Comparison of ENCODE assay signal across 16 cellular contexts in genomic region chr3:23826382-23827061, GRCh38. TPM values are rescaled to one million over a fixed set of nuclear protein-coding genes. Genes with fewer than 3 reads are reported as not detected.
A peak's percentile ranks its signal among the peaks of the same experiment; 100 is the strongest.
DNase-seq lines count a peak whose midpoint lies in the region; ATAC-seq, FAIRE-seq and TF ChIP-seq lines count a peak whose summit lies in the region.
"Had no signal": no experiment of that assay in that cellular context is flagged by ENCODE, and none has a peak within 500 bp of the region (broad histone marks: within the 10 kb centered on the region; RNA-seq: fewer than 3 reads in every experiment).

No MANE protein-coding gene starts in this region.

- no peak overlapping the region for H3K4me2 ChIP-seq in A549

- H3K4me3 ChIP-seq in A549, result no peak overlapping the region
- H3K4me3 ChIP-seq: body of pancreas, SJCRH30 had no signal

- H3K27ac ChIP-seq in A549, result no peak overlapping the region
- H3K27ac ChIP-seq: body of pancreas, SJCRH30 had no signal

- TF ChIP-seq RAD21 in A549 (conservative IDR thresholded peaks at IDR 0.05 in 1 of 2, IDR thresholded peaks at IDR 0.05 in 1 of 2), result no peak

- no peak for DNase-seq in A549 (ENCODE audit: low read depth in 1 of 2, low spot score in 1 of 2)
- peak; percentile 46 for DNase-seq in HEK293T (ENCODE audit: extremely low spot score)
- peak; percentile 24 for DNase-seq in astrocyte of the hippocampus (ENCODE audit: low read depth, low spot score)
- no peak for DNase-seq in left lobe of liver (ENCODE audit: low spot score)
- no peak for DNase-seq in GM13977 (ENCODE audit: low spot score)
- DNase-seq: activated CD4-positive, alpha-beta T cell treated with anti-CD3 and anti-CD28 coated beads for 48 hours; HCEC 1CT; NCI-H1436 treated with DMSO at 0.1 percent for 48 hours; NCI-H82; SJCRH30; stimulated activated naive CD4-positive, alpha-beta T cell treated with Interleukin-2 at 50 U/mL for 16 hours had no signal

- CTCF ChIA-PET in A549 (lab: Yijun Ruan, JAX) (interaction anchor here (0.5 to 1.2 kb wide), 3 partner anchors 8 to 272 kb away, joined by 3 to 6 read pairs (median 3); no protein-coding TSS in a partner anchor), HEK293T (lab: Yijun Ruan, JAX) (interaction anchor here (0.7 kb wide), 1 partner anchor 8 kb away, joined by 3 read pairs; no protein-coding TSS in a partner anchor)

- TF ChIP-seq POLR2A in A549 (IDR thresholded peaks at IDR 0.05; ENCODE audit: low read length), result no peak

- ATAC-seq in A549, result peak; percentile 40 to 56; a peak in 2 of 6 replicates
- ATAC-seq in left lobe of liver, result peak; percentile 54
- no peak for ATAC-seq in activated CD4-positive, CD25-positive, alpha-beta regulatory T cell treated with anti-CD3 and anti-CD28 coated beads, Interleukin-2, amount 50 U/mL, for 24 hours
- ATAC-seq in HG03135 (IDR thresholded peaks at IDR 0.05; ENCODE audit: unreplicated experiment), result no peak
- ATAC-seq in GM18519 (IDR thresholded peaks at IDR 0.05; ENCODE audit: low FRiP score, unreplicated experiment), result no peak
- ATAC-seq: activated T-helper 17 cell treated with anti-CD3 and anti-CD28 coated beads, Interleukin-2, amount 50 U/mL, for 72 hours; body of pancreas had no signal

- H3K9me3 ChIP-seq in A549, result no peaks in the 10 kb centered on the region
- H3K9me3 ChIP-seq: body of pancreas, SJCRH30 had no signal

- POLR2A ChIA-PET in A549 (lab: Yijun Ruan, JAX), result interaction anchor here (0.6 kb wide), 1 partner anchor 91 kb away, joined by 3 read pairs; the partner anchor contains the start of genes NKIRAS1 and RPL15
- POLR2A ChIA-PET in HEK293T (lab: Yijun Ruan, JAX), result interaction anchor here (1.1 to 2.9 kb wide), 2 partner anchors 91 kb away, joined by 4 to 9 read pairs; partner anchors contain the start of genes NKIRAS1 and RPL15

- FAIRE-seq in A549 (lab: Jason Lieb, UNC), result no peak

- in situ Hi-C loops in GM13977 (cut with MboI; ENCODE audit: low pct_unique_long_range_greater_than_20kb, low sequenced_read_pairs, unreplicated experiment), result no loop called here

- 78% methylated on average over 1 of the region's 1 CpG for WGBS in A549 (ENCODE audit: missing lambda C conversion rate)

- TF ChIP-seq CTCF in A549 (IDR thresholded peaks at IDR 0.05) (no peak), GM13977 (IDR thresholded peaks at IDR 0.05; ENCODE audit: extremely low read depth, insufficient read depth, missing control alignments) (no peak)

- TF ChIP-seq EP300 in A549 (IDR thresholded peaks at IDR 0.05), result no peak

- H3K4me1 ChIP-seq in A549, result peaks cover 38% of the 10 kb centered on the region
- H3K4me1 ChIP-seq: SJCRH30 had no signal

TF ChIP-seq in A549, 52 proteins besides CTCF, POLR2A, EP300 and RAD21:
- TF ChIP-seq SREBF2 (IDR thresholded peaks at IDR 0.05), result no peak
- TF ChIP-seq MAFK (IDR thresholded peaks at IDR 0.05; ENCODE audit: partially characterized antibody), result no peak
- no peak for TF ChIP-seq HEYL (CRISPR knock-in tag; IDR thresholded peaks at IDR 0.05)
- no peak for TF ChIP-seq CBX2 (IDR thresholded peaks at IDR 0.05; ENCODE audit: borderline replicate concordance, low read depth)
- TF ChIP-seq JUNB (IDR thresholded peaks at IDR 0.05), result no peak
- TF ChIP-seq EHF (CRISPR knock-in tag; IDR thresholded peaks at IDR 0.05), result no peak
- no peak for TF ChIP-seq NFE2L2 (conservative IDR thresholded peaks at IDR 0.05; ENCODE audit: low read length)
- TF ChIP-seq RARB (CRISPR knock-in tag; IDR thresholded peaks at IDR 0.05), result no peak
- no peak for TF ChIP-seq ESRRA (IDR thresholded peaks at IDR 0.05; ENCODE audit: borderline replicate concordance, low read length)
- TF ChIP-seq, protein P1, sequence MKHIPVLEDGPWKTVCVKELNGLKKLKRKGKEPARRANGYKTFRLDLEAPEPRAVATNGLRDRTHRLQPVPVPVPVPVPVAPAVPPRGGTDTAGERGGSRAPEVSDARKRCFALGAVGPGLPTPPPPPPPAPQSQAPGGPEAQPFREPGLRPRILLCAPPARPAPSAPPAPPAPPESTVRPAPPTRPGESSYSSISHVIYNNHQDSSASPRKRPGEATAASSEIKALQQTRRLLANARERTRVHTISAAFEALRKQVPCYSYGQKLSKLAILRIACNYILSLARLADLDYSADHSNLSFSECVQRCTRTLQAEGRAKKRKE (CRISPR knock-in tag; IDR thresholded peaks at IDR 0.05; ENCODE audit: low read depth), result no peak
- TF ChIP-seq MYC (IDR thresholded peaks at IDR 0.05; ENCODE audit: borderline replicate concordance, low read length), result no peak
- TF ChIP-seq, protein P2, sequence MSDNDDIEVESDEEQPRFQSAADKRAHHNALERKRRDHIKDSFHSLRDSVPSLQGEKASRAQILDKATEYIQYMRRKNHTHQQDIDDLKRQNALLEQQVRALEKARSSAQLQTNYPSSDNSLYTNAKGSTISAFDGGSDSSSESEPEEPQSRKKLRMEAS (IDR thresholded peaks at IDR 0.05), result no peak
- no peak for TF ChIP-seq HOXA7 (CRISPR knock-in tag; IDR thresholded peaks at IDR 0.05)
- TF ChIP-seq FOSB (CRISPR knock-in tag; IDR thresholded peaks at IDR 0.05), result no peak
- TF ChIP-seq JUN (IDR thresholded peaks at IDR 0.05), result no peak

TF ChIP-seq in HEK293T, 16 proteins besides CTCF, POLR2A, EP300 and RAD21:
- no peak for TF ChIP-seq LEF1 (IDR thresholded peaks at IDR 0.05; ENCODE audit: borderline replicate concordance)
- TF ChIP-seq TARDBP (IDR thresholded peaks at IDR 0.05), result no peak
- TF ChIP-seq ARNT (IDR thresholded peaks at IDR 0.05), result no peak
- TF ChIP-seq FOXA1 (IDR thresholded peaks at IDR 0.05), result no peak
- TF ChIP-seq PKNOX1 (IDR thresholded peaks at IDR 0.05), result no peak
- TF ChIP-seq NFRKB (IDR thresholded peaks at IDR 0.05), result no peak
- no peak for TF ChIP-seq L3MBTL2 (conservative IDR thresholded peaks at IDR 0.05)
- no peak for TF ChIP-seq FOXK2 (IDR thresholded peaks at IDR 0.05)
- TF ChIP-seq CTBP1 (IDR thresholded peaks at IDR 0.05; ENCODE audit: borderline replicate concordance), result no peak
- TF ChIP-seq FOXM1 (IDR thresholded peaks at IDR 0.05; ENCODE audit: borderline replicate concordance), result no peak

RNA-seq across cellular contexts. Expression of gene UBE2E1, which starts 20.8 kb away (rescaled TPM):
- 171 and 198 TPM in 2 replicates for polyA plus RNA-seq in A549 (2011; rRNA removed)
- 59.9 and 61.9 TPM in 2 replicates for polyA plus RNA-seq in A549 (2012; cell fraction: cytosol; rRNA removed)
- 22.3 and 29.9 TPM in 2 replicates for polyA plus RNA-seq in A549 (2012; cell fraction: nucleus; rRNA removed)
- polyA plus RNA-seq in A549 (2017; fragmentation: RNase III; extraction: RNeasy Plus Mini Kit Qiagen cat#74134 plus additional on column Dnase treatment), result 151 to 156 TPM (median 151 TPM) in 3 replicates
- 51.7 and 53.0 TPM in 2 replicates for polyA minus RNA-seq in A549 (2011; rRNA and poly(A)+ RNA removed)
- 17.5 TPM for total RNA-seq in left lobe of liver

Comparison
In these comparisons a context has a peak if more than half of its experiments do, and no peak if none do; other contexts are left out.
1. ATAC-seq: peak in A549 (2 of 2) and left lobe of liver (single experiment); none in activated CD4-positive, CD25-positive, alpha-beta regulatory T cell treated with anti-CD3 and anti-CD28 coated beads, Interleukin-2, amount 50 U/mL, for 24 hours (0 of 2), HG03135 (single experiment) and GM18519 (single experiment).
2. DNase-seq: peak in HEK293T (single experiment) and astrocyte of the hippocampus (single experiment); none in A549 (0 of 2), left lobe of liver (single experiment) and GM13977 (single experiment).